In genomic region chr9:135277219-135278201, GRCh38 we compare ENCODE assay signal across 14 cellular contexts.
"Had no signal": no experiment of that assay in that cellular context is flagged by ENCODE, and none has a peak within 500 bp of the region (broad histone marks: within the 10 kb centered on the region; RNA-seq: fewer than 3 reads in every experiment).

No MANE protein-coding gene starts in this region.

- H3K4me3 Mint-ChIP-seq: activated CD4-positive, alpha-beta memory T cell treated with anti-CD3 and anti-CD28 coated beads, Interleukin-2, amount 10 ng/mL, durations not matched to agents 7 days and 5 days; activated CD8-positive, alpha-beta memory T cell treated with anti-CD3 and anti-CD28 coated beads, Interleukin-2, amount 10 ng/mL, durations not matched to agents 7 days and 5 days; activated naive CD8-positive, alpha-beta T cell treated with anti-CD3 and anti-CD28 coated beads for 36 hours; T-cell had no signal

- H3K4me3 ChIP-seq: tibial artery had no signal

- H3K27ac ChIP-seq: neutrophil, parathyroid adenoma, tibial artery had no signal

- H3K27ac Mint-ChIP-seq: activated CD4-positive, alpha-beta memory T cell treated with anti-CD3 and anti-CD28 coated beads, Interleukin-2, amount 10 ng/mL, durations not matched to agents 7 days and 5 days; activated CD8-positive, alpha-beta memory T cell treated with anti-CD3 and anti-CD28 coated beads, Interleukin-2, amount 10 ng/mL, durations not matched to agents 7 days and 5 days; activated naive CD8-positive, alpha-beta T cell treated with anti-CD3 and anti-CD28 coated beads for 36 hours; T-cell had no signal

- H3K4me1 Mint-ChIP-seq: activated CD4-positive, alpha-beta memory T cell treated with anti-CD3 and anti-CD28 coated beads, Interleukin-2, amount 10 ng/mL, durations not matched to agents 7 days and 5 days; activated CD8-positive, alpha-beta memory T cell treated with anti-CD3 and anti-CD28 coated beads, Interleukin-2, amount 10 ng/mL, durations not matched to agents 7 days and 5 days; activated naive CD8-positive, alpha-beta T cell treated with anti-CD3 and anti-CD28 coated beads for 36 hours; T-cell had no signal

- H3K27me3 Mint-ChIP-seq: activated CD4-positive, alpha-beta memory T cell treated with anti-CD3 and anti-CD28 coated beads, Interleukin-2, amount 10 ng/mL, durations not matched to agents 7 days and 5 days; activated CD8-positive, alpha-beta memory T cell treated with anti-CD3 and anti-CD28 coated beads, Interleukin-2, amount 10 ng/mL, durations not matched to agents 7 days and 5 days had no signal

- H3K9me3 ChIP-seq: neutrophil, tibial artery had no signal

- H3K36me3 ChIP-seq: neutrophil, tibial artery had no signal

- H3K9me3 Mint-ChIP-seq: activated CD4-positive, alpha-beta memory T cell treated with anti-CD3 and anti-CD28 coated beads, Interleukin-2, amount 10 ng/mL, durations not matched to agents 7 days and 5 days; activated naive CD8-positive, alpha-beta T cell treated with anti-CD3 and anti-CD28 coated beads for 36 hours; T-cell had no signal

- DNase-seq: activated CD4-positive, alpha-beta memory T cell treated with anti-CD3 and anti-CD28 coated beads, Interleukin-2, amount 10 ng/mL, durations not matched to agents 7 days and 5 days; activated CD4-positive, alpha-beta T cell treated with anti-CD3 and anti-CD28 coated beads for 48 hours; activated CD4-positive, CD25-positive, alpha-beta regulatory T cell; activated CD8-positive, alpha-beta memory T cell treated with anti-CD3 and anti-CD28 coated beads, Interleukin-2, amount 10 ng/mL, durations not matched to agents 7 days and 5 days; activated naive CD8-positive, alpha-beta T cell treated with anti-CD3 and anti-CD28 coated beads for 36 hours; cortex of kidney; effector CD4-positive, alpha-beta T cell; left ventricle myocardium superior; stimulated activated naive CD4-positive, alpha-beta T cell; T-cell; T-helper 9 cell; tibial artery had no signal

- ATAC-seq: activated CD8-positive, alpha-beta memory T cell treated with anti-CD3 and anti-CD28 coated beads, Interleukin-2, amount 10 ng/mL, durations not matched to agents 7 days and 5 days; left ventricle myocardium superior; T-cell had no signal

- H3K36me3 Mint-ChIP-seq: activated CD8-positive, alpha-beta memory T cell treated with anti-CD3 and anti-CD28 coated beads, Interleukin-2, amount 10 ng/mL, durations not matched to agents 7 days and 5 days; activated naive CD8-positive, alpha-beta T cell treated with anti-CD3 and anti-CD28 coated beads for 36 hours; T-cell had no signal
